ENCODE assay signal across 15 cellular contexts in the genomic region with DNA sequence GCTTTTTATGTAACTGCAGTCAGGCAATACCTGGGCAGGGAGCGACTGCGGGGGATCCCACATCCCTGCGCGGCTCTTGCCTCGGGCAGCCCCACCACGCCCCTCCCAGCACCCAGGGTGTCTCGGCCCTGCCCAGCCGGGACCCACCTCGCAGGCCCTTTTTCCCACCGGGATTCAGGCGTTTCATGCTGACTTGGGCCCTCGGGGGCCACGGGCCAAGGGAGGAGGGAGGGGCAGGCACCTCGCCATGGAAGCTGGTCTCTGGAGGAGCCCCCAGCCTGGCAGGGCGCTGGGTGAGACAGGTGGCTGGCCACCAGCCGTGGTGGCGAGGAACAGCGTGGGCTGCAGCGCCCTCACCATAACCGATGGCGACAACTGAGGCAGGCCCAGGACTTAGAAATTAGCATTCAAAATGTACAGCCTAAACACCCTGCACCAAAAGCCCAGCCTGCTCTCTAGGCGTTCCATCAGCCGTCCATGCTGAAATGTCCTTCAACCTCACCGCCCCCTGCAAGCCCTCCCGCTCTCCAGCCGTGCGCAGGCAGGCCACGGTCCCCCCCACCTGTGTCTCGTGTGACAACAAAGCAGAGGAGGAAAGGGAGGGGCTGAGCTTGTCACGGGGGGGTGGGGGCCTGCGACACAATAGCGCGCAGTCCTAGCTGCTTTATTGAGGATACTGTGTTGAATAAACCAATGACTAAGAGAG. TPM values are rescaled to one million over a fixed set of nuclear protein-coding genes. Genes with fewer than 3 reads are reported as not detected.
"Had no signal": no experiment of that assay in that cellular context is flagged by ENCODE, and none has a peak within 500 bp of the region (broad histone marks: within the 10 kb centered on the region; RNA-seq: fewer than 3 reads in every experiment).

No MANE protein-coding gene starts in this region.

- H3K9me3 Mint-ChIP-seq: activated B cell treated with CpG ODN at 0.5 μM for 24 hours; activated CD4-positive, alpha-beta T cell treated with anti-CD3 and anti-CD28 coated beads, Interleukin-2, amount 10 ng/mL, durations not matched to agents 7 days and 5 days; activated T-helper 2 cell treated with anti-CD3 and anti-CD28 coated beads, Interferon-gamma antibody, Interleukin-2, Interleukin-4, amounts not matched to agents 10 μg/mL and 5 μg/mL and 100 μg/mL, durations not matched to agents 14 hours and 24 hours and 36 hours; naive thymus-derived CD8-positive, alpha-beta T cell; stimulated activated naive B cell treated with anti-CD40 and anti-IgM and Interleukin-4, amounts not matched to agents 10 μg/mL and 1 μg/mL and 100 μg/mL, for 72 hours had no signal

- H3K36me3 Mint-ChIP-seq: activated naive CD8-positive, alpha-beta T cell; naive thymus-derived CD8-positive, alpha-beta T cell; stimulated activated naive B cell treated with anti-CD40 and anti-IgM and Interleukin-4, amounts not matched to agents 10 μg/mL and 1 μg/mL and 100 μg/mL, for 72 hours had no signal

- H3K27ac Mint-ChIP-seq: activated B cell treated with CpG ODN at 0.5 μM for 24 hours; activated CD4-positive, alpha-beta T cell treated with anti-CD3 and anti-CD28 coated beads, Interleukin-2, amount 10 ng/mL, durations not matched to agents 7 days and 5 days; activated naive CD8-positive, alpha-beta T cell; activated T-helper 2 cell treated with anti-CD3 and anti-CD28 coated beads, Interferon-gamma antibody, Interleukin-2, Interleukin-4, amounts not matched to agents 10 μg/mL and 5 μg/mL and 100 μg/mL, durations not matched to agents 14 hours and 24 hours and 36 hours; naive thymus-derived CD8-positive, alpha-beta T cell; stimulated activated naive B cell treated with anti-CD40 and anti-IgM and Interleukin-4, amounts not matched to agents 10 μg/mL and 1 μg/mL and 100 μg/mL, for 72 hours had no signal

- H3K4me3 Mint-ChIP-seq: activated B cell treated with CpG ODN at 0.5 μM for 24 hours; activated CD4-positive, alpha-beta T cell treated with anti-CD3 and anti-CD28 coated beads, Interleukin-2, amount 10 ng/mL, durations not matched to agents 7 days and 5 days; activated naive CD8-positive, alpha-beta T cell; stimulated activated naive B cell treated with anti-CD40 and anti-IgM and Interleukin-4, amounts not matched to agents 10 μg/mL and 1 μg/mL and 100 μg/mL, for 72 hours had no signal

- H3K27ac ChIP-seq: lower lobe of right lung, prostate gland, right lobe of liver, testis had no signal

- H3K4me3 ChIP-seq: lower lobe of right lung, prostate gland, right lobe of liver, testis had no signal

- DNase-seq: activated B cell treated with CpG ODN at 0.5 μM for 24 hours; activated CD4-positive, alpha-beta T cell treated with anti-CD3 and anti-CD28 coated beads, Interleukin-2, amount 10 ng/mL, durations not matched to agents 7 days and 5 days; esophagus squamous epithelium; foreskin fibroblast; glutamatergic neuron; lower lobe of right lung; naive thymus-derived CD8-positive, alpha-beta T cell; stimulated activated CD4-positive, alpha-beta T cell treated with anti-CD3 and anti-CD28 coated beads, Interleukin-2, amount 100 ng/mL, for 24 hours; stimulated activated naive B cell treated with anti-CD40 and anti-IgM and Interleukin-4, amounts not matched to agents 10 μg/mL and 1 μg/mL and 100 μg/mL, for 72 hours; T-helper 2 cell; testis had no signal

- ATAC-seq: right lobe of liver; stimulated activated naive B cell treated with anti-CD40 and anti-IgM and Interleukin-4, amounts not matched to agents 10 μg/mL and 1 μg/mL and 100 μg/mL, for 72 hours had no signal

- H3K27me3 ChIP-seq: testis had no signal

- H3K9me3 ChIP-seq: esophagus squamous epithelium, lower lobe of right lung, prostate gland, right lobe of liver, testis had no signal

- H3K4me1 ChIP-seq: lower lobe of right lung, prostate gland, right lobe of liver, testis had no signal

- H3K36me3 ChIP-seq: esophagus squamous epithelium, lower lobe of right lung, prostate gland, right lobe of liver had no signal

RNA-seq across cellular contexts. Expression of a gene that starts 15.1 kb away (rescaled TPM):
- total RNA-seq: activated CD4-positive, alpha-beta T cell treated with anti-CD3 and anti-CD28 coated beads, Interleukin-2, amount 10 ng/mL, durations not matched to agents 7 days and 5 days; naive thymus-derived CD8-positive, alpha-beta T cell had no signal
- polyA plus RNA-seq: naive thymus-derived CD8-positive, alpha-beta T cell had no signal
